Comparison of ENCODE assay signal across 24 cellular contexts in genomic region chr2:147851244-147851930, GRCh38. TPM values are rescaled to one million over a fixed set of nuclear protein-coding genes. Genes with fewer than 3 reads are reported as not detected.
DNase-seq lines count a peak whose midpoint lies in the region; ATAC-seq, FAIRE-seq and TF ChIP-seq lines count a peak whose summit lies in the region.
"Had no signal": no experiment of that assay in that cellular context is flagged by ENCODE, and none has a peak within 500 bp of the region (broad histone marks: within the 10 kb centered on the region; RNA-seq: fewer than 3 reads in every experiment).

No MANE protein-coding gene starts in this region.

- H3K27ac ChIP-seq in GM12878 (ENCODE audit: control insufficient read depth, insufficient read depth) (no peak overlapping the region), pancreas (peak overlapping the region in 1 of 4 donors; percentile 25)
- H3K27ac ChIP-seq: BLaER1, HL-60, RWPE1 had no signal

- H3K9ac ChIP-seq in GM12878 (ENCODE audit: control insufficient read depth, insufficient read depth, low read length), result no peak overlapping the region
- H3K9ac ChIP-seq: BLaER1 had no signal

- ATAC-seq in GM12878 (peak; percentile 40; the same call in 2 of the 3 replicates), left colon (peak; percentile 37), pancreas (peak in 3 of 4 donors; percentile 56 to 83 (median 70))

- no peaks in the 10 kb centered on the region for H3K79me2 ChIP-seq in GM12878 (ENCODE audit: control insufficient read depth, insufficient read depth, low read length)

- 6% methylated on average over 1 of the region's 1 CpG for WGBS in GM12878 (ENCODE audit: insufficient coverage, insufficient replicate concordance, low lambda C conversion rate, missing lambda C conversion rate)
- 26% methylated on average over 1 of the region's 1 CpG for WGBS in pancreas, 2 donors

- no peak for TF ChIP-seq RAD21 in GM12878 (IDR thresholded peaks at IDR 0.05; ENCODE audit: insufficient read depth, low read depth, low read length)

- BruUV-seq in GM12878 (replicated peaks; lab: Mats Ljungman, UMichigan), result no TSS peak

- H3K4me2 ChIP-seq in GM12878 (ENCODE audit: control insufficient read depth, insufficient read depth), result no peak overlapping the region
- H3K4me2 ChIP-seq: BLaER1 had no signal

- H3K36me3 ChIP-seq in GM12878 (ENCODE audit: control insufficient read depth in 2 of 2, insufficient read depth in 2 of 2, low read length in 1 of 2) (no peaks in the 10 kb centered on the region), pancreas (no peaks in the 10 kb centered on the region)
- H3K36me3 ChIP-seq: BLaER1 had no signal

- TF ChIP-seq POLR2A in GM12878 (IDR thresholded peaks at IDR 0.05; ENCODE audit: low read depth, low read length), result no peak

- H3K27me3 ChIP-seq in GM12878 (replicated peaks in 1 of 2; ENCODE audit: control insufficient read depth in 2 of 2, insufficient read depth in 2 of 2, low read length in 1 of 2) (0 out of 4 replicates have a peak, but pooled peaks cover 0 to 3% of the 10 kb centered on the region in 2 experiments), pancreas (no peaks in the 10 kb centered on the region)

- FAIRE-seq in GM12878 (lab: Jason Lieb, UNC), result no peak
- FAIRE-seq in pancreas (lab: Jason Lieb, UNC), result no peak
- FAIRE-seq: GM12892, GM19239, H1 had no signal

- CTCF ChIA-PET in GM12878 (lab: Yijun Ruan, JAX), result no interaction called here

- SMC1A ChIA-PET in GM12878 (lab: Charles Lee; ENCODE audit: uncharacterized antibody, unreplicated experiment), result no interaction called here

- H3K4me3 ChIP-seq in GM12878 (no peak overlapping the region), pancreas (no peak overlapping the region)
- H3K4me3 ChIP-seq: BLaER1 had no signal

- in situ Hi-C loops in GM12878 (cut with MboI), result no loop called here

- no peak for TF ChIP-seq EP300 in GM12878 (IDR thresholded peaks at IDR 0.05; ENCODE audit: borderline replicate concordance in 1 of 2, control insufficient read depth in 1 of 2, low read depth in 2 of 2, low read length in 2 of 2)

- H2AFZ ChIP-seq in GM12878 (ENCODE audit: control insufficient read depth, low read depth, low read length), result no peak overlapping the region

- RAD21 ChIA-PET in GM12878 (lab: Charles Lee; ENCODE audit: unreplicated experiment), result no interaction called here

- DNase-seq in DMS53 (lab: John Stamatoyannopoulos, UW) (peak; percentile 36), DMS53 treated with DMSO at 0.1 percent for 48 hours (lab: John Stamatoyannopoulos, UW; ENCODE audit: unreplicated experiment) (no peak), GM12878 (ENCODE audit: low read depth, low spot score) (no peak), left colon (no peak), pancreas (no peak), midbrain (lab: John Stamatoyannopoulos, UW) (no peak), cerebellar cortex (ENCODE audit: low spot score) (no peak)
- DNase-seq in activated T-cell treated with anti-CD3 and anti-CD28 coated beads, Interleukin-2, amount 50 U/mL, for 48 hours, result no peak
- DNase-seq: 8988T; CD4-positive, CD25-positive, alpha-beta regulatory T cell; DMS79 treated with DMSO at 0.1 percent for 48 hours; GF-D8; HCEC 1CT; NCI-H1092; NCI-H1417 treated with DMSO at 0.1 percent for 48 hours; NCI-H1694 treated with DMSO at 0.1 percent for 48 hours; NCI-H524 treated with DMSO at 0.1 percent for 48 hours; SHP77 had no signal

- POLR2A ChIA-PET in GM12878 (lab: Charles Lee), result no interaction called here

- no peaks in the 10 kb centered on the region for H4K20me1 ChIP-seq in GM12878 (ENCODE audit: control insufficient read depth, insufficient read depth)

- intact Hi-C loops in GM12878 (cut with micrococcal nuclease; ENCODE audit: unreplicated experiment), result no loop called here
- intact Hi-C loops in left colon (cut with DNase I, micrococcal nuclease), result no loop called here
- intact Hi-C loops in pancreas (cut with DNase I), result no loop called here

- H3K4me1 ChIP-seq in GM12878 (ENCODE audit: control insufficient read depth, insufficient read depth, low read length) (no peaks in the 10 kb centered on the region), pancreas (peaks cover 5 to 54% (median 34%) of the 10 kb centered on the region in 3 donors)

- no peak for TF ChIP-seq CTCF in GM12878 (IDR thresholded peaks at IDR 0.05 in 2 of 3, conservative IDR thresholded peaks at IDR 0.05 in 1 of 3; ENCODE audit: control insufficient read depth in 2 of 3, extremely low read depth in 1 of 3, insufficient read depth in 1 of 3, low read depth in 3 of 3, low read length in 3 of 3)
- no peak for TF ChIP-seq CTCF in pancreas (IDR thresholded peaks at IDR 0.05)

- H3K9me3 ChIP-seq in GM12878 (replicated peaks; ENCODE audit: control insufficient read depth, insufficient read depth, low read length) (no peaks in the 10 kb centered on the region; the same call in 2 of the 3 replicates), pancreas (no peaks in the 10 kb centered on the region)
- H3K9me3 ChIP-seq: BLaER1 had no signal

TF ChIP-seq in GM12878, 131 proteins besides CTCF, POLR2A, EP300 and RAD21:
- TF ChIP-seq TCF3 (IDR thresholded peaks at IDR 0.05; ENCODE audit: borderline replicate concordance, insufficient read depth, low read depth, low read length) (no peak), MEF2B (IDR thresholded peaks at IDR 0.05; ENCODE audit: partially characterized antibody, poor library complexity, severe bottlenecking) (no peak), ETV6 (conservative IDR thresholded peaks at IDR 0.05 in 1 of 2, IDR thresholded peaks at IDR 0.05 in 1 of 2; ENCODE audit: borderline replicate concordance in 1 of 2, low read depth in 1 of 2) (no peak), ATF7 (IDR thresholded peaks at IDR 0.05; ENCODE audit: low read depth) (no peak), RAD51 (IDR thresholded peaks at IDR 0.05) (no peak), ZNF217 (IDR thresholded peaks at IDR 0.05) (no peak), WRNIP1 (IDR thresholded peaks at IDR 0.05; ENCODE audit: borderline replicate concordance, low read depth, low read length) (no peak), MXI1 (IDR thresholded peaks at IDR 0.05; ENCODE audit: low read depth, low read length) (no peak)
TF ChIP-seq in GM12878: peak in this region for 0.

RNA-seq across cellular contexts. Expression of gene ACVR2A, which starts 6.6 kb away (rescaled TPM):
- 13.7 and 15.5 TPM in 2 replicates for total RNA-seq in GM12878 (2013; cell fraction: nucleolus; rRNA removed)
- total RNA-seq in GM12878 (2014; rRNA removed) (1.6 and 1.9 TPM in 2 replicates), GM12878 (2014; rRNA removed; fragmentation: Illumina TruSeq; extraction: Trizol) (2.0 and 2.6 TPM in 2 replicates), GM12878 (2021) (1.7 and 2.3 TPM in 2 replicates), left colon (10 to 100 TPM; 20.0 to 22.2 TPM), pancreas (10 to 100 TPM in 2 of 6 donors, 1 to 10 TPM in 4; 5.8 to 13.9 (median 7.0) TPM)
- 0.73 TPM for polyA plus RNA-seq in GM12878 (2011; ENCODE audit: low read depth)
- polyA plus RNA-seq in GM12878 (2011; rRNA removed) (1.2 and 1.5 TPM in 2 replicates), GM12878 (2014; fragmentation: Illumina TruSeq; extraction: Trizol) (1.5 TPM in 2 replicates), GM12878 (2014; fragmentation: Nextera tagmentation; extraction: Ambion mirVana) (1 to 10 TPM; 1.7 to 1.9 TPM), GM12878 (2014; rRNA removed) (0.82 and 0.83 TPM in 2 replicates), GM12878 (2016; fragmentation: Nextera tagmentation; extraction: Ambion mirVana) (1 to 10 TPM in 1 of 2 experiments, under 1 TPM in 1; 0.42 to 3.0 TPM), pancreas (1 to 10 TPM; 4.8 to 7.3 TPM)
- polyA plus RNA-seq in GM12878 (2011; cell fraction: cytosol; rRNA removed), result 0.40 and 0.46 TPM in 2 replicates
- 1.7 and 1.9 TPM in 2 replicates for polyA plus RNA-seq in GM12878 (2011; cell fraction: nucleus; rRNA removed)
- polyA plus RNA-seq in GM12878 (2012), result 0.66 and 1.1 TPM in 2 replicates
- polyA minus RNA-seq in GM12878 (2011; rRNA and poly(A)+ RNA removed), result 1.5 and 4.1 TPM in 2 replicates
- polyA minus RNA-seq in GM12878 (2011; cell fraction: cytosol; rRNA and poly(A)+ RNA removed), result 1.3 and 1.7 TPM in 2 replicates
- 2.8 and 3.8 TPM in 2 replicates for polyA minus RNA-seq in GM12878 (2011; cell fraction: nucleus; rRNA and poly(A)+ RNA removed)
